Comparison of ENCODE assay signal across 8 cellular contexts in genomic region chr19:48364564-48365363, GRCh38. TPM values are rescaled to one million over a fixed set of nuclear protein-coding genes. Genes with fewer than 3 reads are reported as not detected.
DNase-seq lines count a peak whose midpoint lies in the region; ATAC-seq and TF ChIP-seq lines count a peak whose summit lies in the region.

No MANE protein-coding gene starts in this region.

- H3K27ac Mint-ChIP-seq in HFFc6 = peak overlapping the region; percentile 94

- no peaks in the 10 kb centered on the region for H3K9me3 Mint-ChIP-seq in HFFc6

- H3K9ac ChIP-seq in mucosa of stomach (ENCODE audit: low read length) = peak overlapping the region; percentile 68

- H3K36me3 ChIP-seq in breast epithelium (no peaks in the 10 kb centered on the region), mucosa of stomach (ENCODE audit: control insufficient read depth, insufficient read depth, low read length) (no peaks in the 10 kb centered on the region)

- no peaks in the 10 kb centered on the region; the same call in 1 of the 2 replicates for H3K36me3 Mint-ChIP-seq in HFFc6 (ENCODE audit: low read depth)

- H3K4me3 Mint-ChIP-seq in HFFc6 = peak overlapping the region; percentile 88; the same call in 1 of the 2 replicates

- DNase-seq in HFFc6 = no peak
- DNase-seq in breast epithelium (ENCODE audit: low spot score in 2 of 2) = peak in 1 of 2 donors; percentile 19
- no peak for DNase-seq in NCI-H2196 treated with DMSO at 0.1 percent for 48 hours (lab: John Stamatoyannopoulos, UW; ENCODE audit: unreplicated experiment)

- H3K27me3 ChIP-seq in breast epithelium = no peaks in the 10 kb centered on the region
- no peaks in the 10 kb centered on the region for H3K27me3 ChIP-seq in mucosa of stomach (ENCODE audit: control insufficient read depth, insufficient read depth, low read length)

- H3K27ac ChIP-seq in 22Rv1 = peak overlapping the region; percentile 98
- peak overlapping the region; percentile 95 for H3K27ac ChIP-seq in breast epithelium

- no peaks in the 10 kb centered on the region for H3K4me1 Mint-ChIP-seq in HFFc6 (ENCODE audit: low read depth)

- H3K4me1 ChIP-seq in breast epithelium (no peaks in the 10 kb centered on the region), mucosa of stomach (ENCODE audit: control insufficient read depth, insufficient read depth, low read length) (peaks cover 29% of the 10 kb centered on the region)

- TF ChIP-seq CTCF in 22Rv1 (IDR thresholded peaks at IDR 0.05) = no peak
- TF ChIP-seq CTCF in HFFc6 (IDR thresholded peaks at IDR 0.05) = no peak
- no peak for TF ChIP-seq CTCF in breast epithelium (IDR thresholded peaks at IDR 0.05)

- H3K4me3 ChIP-seq in breast epithelium (peak overlapping the region; percentile 5 to 73 (median 70)), mucosa of stomach (ENCODE audit: low read length) (peak overlapping the region; percentile 41)

- TF ChIP-seq POLR2A in breast epithelium (IDR thresholded peaks at IDR 0.05) = no peak

- intact Hi-C loops in breast epithelium (cut with DNase I; ENCODE audit: low total_unique reads) = no loop called here

- H3K27me3 Mint-ChIP-seq in HFFc6 (ENCODE audit: insufficient read depth) = peaks cover 5% of the 10 kb centered on the region

- ATAC-seq in GM21786 (IDR thresholded peaks at IDR 0.05; ENCODE audit: unreplicated experiment) (no peak), HG03135 (IDR thresholded peaks at IDR 0.05; ENCODE audit: unreplicated experiment) (no peak), GM19452 (IDR thresholded peaks at IDR 0.05; ENCODE audit: unreplicated experiment) (no peak)

- no peaks in the 10 kb centered on the region for H3K9me3 ChIP-seq in breast epithelium
- H3K9me3 ChIP-seq in mucosa of stomach (ENCODE audit: control insufficient read depth, low read length) = no peaks in the 10 kb centered on the region

RNA-seq across cellular contexts. Expression of gene SYNGR4, which starts 0.6 kb away (rescaled TPM):
- total RNA-seq in HFFc6 (2021; fragmentation: NEBNext Ultra II Directional; extraction: Animal tissue kit (Norgen Biotek cat#: 25700)) = not detected
- not detected for total RNA-seq in breast epithelium

RNA-seq across cellular contexts. Expression of gene TMEM143, which starts 1.0 kb away (rescaled TPM):
- total RNA-seq in HFFc6 (2021; fragmentation: NEBNext Ultra II Directional; extraction: Animal tissue kit (Norgen Biotek cat#: 25700)) = 1 to 10 TPM; 5.9 to 9.7 (median 7.7) TPM
- 10 to 100 TPM in 1 of 3 donors, 1 to 10 TPM in 2; 5.9 to 10.5 (median 6.2) TPM for total RNA-seq in breast epithelium

RNA-seq across cellular contexts. Expression of gene KDELR1, which starts 26.6 kb away (rescaled TPM):
- total RNA-seq in HFFc6 (2021; fragmentation: NEBNext Ultra II Directional; extraction: Animal tissue kit (Norgen Biotek cat#: 25700)) = 100 to 1,000 TPM; 354 to 455 (median 395) TPM
- 10 to 100 TPM; 66.2 to 85.0 (median 68.5) TPM for total RNA-seq in breast epithelium

RNA-seq across cellular contexts. Expression of gene GRIN2D, which starts 28.7 kb away (rescaled TPM):
- 1 to 10 TPM; 2.8 to 4.4 (median 3.1) TPM for total RNA-seq in HFFc6 (2021; fragmentation: NEBNext Ultra II Directional; extraction: Animal tissue kit (Norgen Biotek cat#: 25700))
- total RNA-seq in breast epithelium = under 1 TPM in 2 of 3 donors, not detected in 1; 0.32 to 0.33 TPM

RNA-seq across cellular contexts. Expression of gene EMP3, which starts 39.4 kb away (rescaled TPM):
- 100 to 1,000 TPM; 471 to 574 (median 525) TPM for total RNA-seq in HFFc6 (2021; fragmentation: NEBNext Ultra II Directional; extraction: Animal tissue kit (Norgen Biotek cat#: 25700))
- total RNA-seq in breast epithelium = 10 to 100 TPM; 18.4 to 71.4 (median 24.1) TPM

Comparison
In these comparisons a context has a peak if more than half of its experiments do, and no peak if none do; other contexts are left out.
1. RNA of gene KDELR1, which starts 26.6 kb away (total RNA-seq): 354 to 455 TPM in HFFc6; 66.2 to 85.0 TPM in breast epithelium; every median in the first group is over 4 times any median in the second.